ENCODE assay signal across 8 cellular contexts in genomic region chr7:133081605-133082389, GRCh38. TPM values are rescaled to one million over a fixed set of nuclear protein-coding genes. Genes with fewer than 3 reads are reported as not detected.
A peak's percentile ranks its signal among the peaks of the same experiment; 100 is the strongest.
DNase-seq lines count a peak whose midpoint lies in the region; ATAC-seq and TF ChIP-seq lines count a peak whose summit lies in the region.

TSS of gene CHCHD3 (minus strand) at chr7:133082090. CDS start at chr7:133081937, 153 bp downstream.

- H3K27ac ChIP-seq in CD8-positive, alpha-beta memory T cell (ENCODE audit: low read depth, low read length), result peak within 1 kb of the TSS; percentile 94
- H3K27ac ChIP-seq in lower lobe of right lung, result peak within 1 kb of the TSS; percentile 85

- no peaks in the 10 kb centered on the region for H3K36me3 ChIP-seq in CD8-positive, alpha-beta memory T cell (ENCODE audit: insufficient read depth, low read length)
- H3K36me3 ChIP-seq in lower lobe of right lung, result peaks cover 5% of the 10 kb centered on the region

- H3K4me1 Mint-ChIP-seq in CD8-positive, alpha-beta memory T cell, result peaks cover 27 to 47% (median 35%) of the 10 kb centered on the region in 3 donors

- peaks cover 0 to 15% (median 0%) of the 10 kb centered on the region in 3 donors for H3K36me3 Mint-ChIP-seq in CD8-positive, alpha-beta memory T cell

- peak within 1 kb of the TSS; percentile 94 for H3K4me3 ChIP-seq in CD8-positive, alpha-beta memory T cell (ENCODE audit: low read length)
- peak within 1 kb of the TSS; percentile 89 for H3K4me3 ChIP-seq in lower lobe of right lung

- H3K9me3 Mint-ChIP-seq in CD8-positive, alpha-beta memory T cell, result no peaks in the 10 kb centered on the region

- H3K4me3 Mint-ChIP-seq in CD8-positive, alpha-beta memory T cell, result peak within 1 kb of the TSS; percentile 90 to 97 (median 93)

- peak within 1 kb of the TSS; percentile 85 to 99 (median 96) for H3K27ac Mint-ChIP-seq in CD8-positive, alpha-beta memory T cell

- H3K4me1 ChIP-seq in CD8-positive, alpha-beta memory T cell (ENCODE audit: insufficient read depth, low read length), result peaks cover 16% of the 10 kb centered on the region
- H3K4me1 ChIP-seq in lower lobe of right lung, result peaks cover 23% of the 10 kb centered on the region

- peaks cover 0 to 2% of the 10 kb centered on the region in 2 donors for H3K27me3 Mint-ChIP-seq in CD8-positive, alpha-beta memory T cell

- DNase-seq in CD8-positive, alpha-beta memory T cell, result peak; percentile 92 to 97 (median 95)
- DNase-seq in HS-5 (ENCODE audit: low read depth), result peak; percentile 74
- DNase-seq in NK-92 treated with Interleukin-12 subunit alpha and Interleukin-12 subunit beta, amount 100 ng/mL, for 24 hours (lab: John Stamatoyannopoulos, UW), result peak; percentile 98
- peak; percentile 96 for DNase-seq in activated CD8-positive, alpha-beta memory T cell treated with anti-CD3 and anti-CD28 coated beads for 24 hours
- DNase-seq in effector CD4-positive, alpha-beta T cell, result peak; percentile 95
- DNase-seq in lower lobe of right lung, result peak; percentile 97
- peak; percentile 93 to 95 (median 95) for DNase-seq in stimulated activated CD4-positive, alpha-beta T cell treated with anti-CD3 and anti-CD28 coated beads, TNF-alpha, amount 100 ng/mL, for 24 hours (ENCODE audit: low read depth in 3 of 3)

- no peaks in the 10 kb centered on the region for H3K27me3 ChIP-seq in CD8-positive, alpha-beta memory T cell (ENCODE audit: insufficient read depth, low read length, poor library complexity, severe bottlenecking)
- no peaks in the 10 kb centered on the region for H3K27me3 ChIP-seq in lower lobe of right lung (ENCODE audit: low read depth)

- TF ChIP-seq CTCF in lower lobe of right lung (IDR thresholded peaks at IDR 0.05), result no peak

- no peaks in the 10 kb centered on the region for H3K9me3 ChIP-seq in CD8-positive, alpha-beta memory T cell (ENCODE audit: low read length)
- no peaks in the 10 kb centered on the region for H3K9me3 ChIP-seq in lower lobe of right lung

- POLR2A ChIA-PET in CD8-positive, alpha-beta memory T cell (lab: Charles Lee), result interaction anchor here (1.1 kb wide), 2 partner anchors 171 to 1235 kb away, joined by 4 to 8 read pairs; partner anchors contain the start of genes EXOC4 and SLC35B4

- CTCF ChIA-PET in CD8-positive, alpha-beta memory T cell (lab: Charles Lee), result interaction anchor here (1.1 kb wide), 1 partner anchor 10 kb away, joined by 3 read pairs; no protein-coding TSS in a partner anchor

- ATAC-seq in GM19468 (IDR thresholded peaks at IDR 0.05; ENCODE audit: extremely low read depth, unreplicated experiment) (peak; percentile 99), lower lobe of right lung (peak; percentile 100)

- intact Hi-C loops in lower lobe of right lung (cut with DNase I), result no loop called here

RNA-seq across cellular contexts. Expression of gene CHCHD3, which starts in this region (rescaled TPM):
- 10 to 100 TPM; 86.9 to 87.6 TPM for total RNA-seq in CD8-positive, alpha-beta memory T cell
- polyA plus RNA-seq in CD8-positive, alpha-beta memory T cell, result 59.1 TPM
- total RNA-seq in lower lobe of right lung, result 38.5 TPM

Comparison
In these comparisons a context has a peak if more than half of its experiments do, and no peak if none do; other contexts are left out.
1. Peak in every context shown above with its lines: DNase-seq, ATAC-seq, H3K4me3 ChIP-seq and H3K27ac ChIP-seq.